ENCODE assay signal across 11 cellular contexts in the genomic region with DNA sequence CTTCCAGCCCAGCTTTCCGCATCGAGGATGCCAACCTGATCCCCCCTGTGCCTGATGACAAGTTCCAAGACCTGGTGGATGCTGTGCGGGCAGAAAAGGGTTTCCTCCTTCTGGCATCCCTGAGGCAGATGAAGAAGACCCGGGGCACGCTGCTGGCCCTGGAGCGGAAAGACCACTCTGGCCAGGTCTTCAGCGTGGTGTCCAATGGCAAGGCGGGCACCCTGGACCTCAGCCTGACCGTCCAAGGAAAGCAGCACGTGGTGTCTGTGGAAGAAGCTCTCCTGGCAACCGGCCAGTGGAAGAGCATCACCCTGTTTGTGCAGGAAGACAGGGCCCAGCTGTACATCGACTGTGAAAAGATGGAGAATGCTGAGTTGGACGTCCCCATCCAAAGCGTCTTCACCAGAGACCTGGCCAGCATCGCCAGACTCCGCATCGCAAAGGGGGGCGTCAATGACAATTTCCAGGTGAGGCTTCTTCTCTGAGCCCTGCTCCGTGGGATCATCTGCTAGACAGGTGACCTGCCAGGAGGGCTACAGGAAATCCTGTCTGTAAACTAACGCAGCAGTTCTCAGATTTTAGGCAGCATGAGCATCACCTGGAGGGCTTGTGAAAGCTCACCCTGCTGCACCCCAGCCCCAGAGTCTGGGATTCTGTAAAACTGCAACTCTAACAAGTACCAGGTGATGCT. TPM values are rescaled to one million over a fixed set of nuclear protein-coding genes. Genes with fewer than 3 reads are reported as not detected.
DNase-seq lines count a peak whose midpoint lies in the region; ATAC-seq and TF ChIP-seq lines count a peak whose summit lies in the region.
"Had no signal": no experiment of that assay in that cellular context is flagged by ENCODE, and none has a peak within 500 bp of the region (broad histone marks: within the 10 kb centered on the region; RNA-seq: fewer than 3 reads in every experiment).

No MANE protein-coding gene starts in this region.

- H3K36me3 ChIP-seq in esophagus squamous epithelium (peaks cover 0 to 53% (median 20%) of the 10 kb centered on the region in 3 donors), mucosa of stomach (ENCODE audit: control insufficient read depth, insufficient read depth, low read length) (no peaks in the 10 kb centered on the region), uterus (no peaks in the 10 kb centered on the region)

- H3K4me1 Mint-ChIP-seq in activated T-cell treated with anti-CD3 and anti-CD28 coated beads, Interleukin-2, amount 50 U/mL, for 4 hours (ENCODE audit: low read depth): peaks cover 18% of the 10 kb centered on the region

- H3K9ac ChIP-seq in mucosa of stomach (ENCODE audit: low read length): peak overlapping the region; percentile 67

- in situ Hi-C loops in KBM-7 (cut with MboI; ENCODE audit: low pct_unique_long_range_greater_than_20kb, low sequenced_read_pairs): loop anchor here (25.0 kb wide), 1 partner anchor 270 kb away; no protein-coding TSS in a partner anchor

- H3K9me3 Mint-ChIP-seq in activated T-cell treated with anti-CD3 and anti-CD28 coated beads, Interleukin-2, amount 50 U/mL, for 4 hours: no peaks in the 10 kb centered on the region
- H3K9me3 Mint-ChIP-seq: activated naive CD4-positive, alpha-beta T cell treated with anti-CD3 and anti-CD28 coated beads, Interleukin-2, amount 50 U/mL, for 72 hours had no signal

- WGBS in esophagus squamous epithelium, 2 donors: 20 to 75% methylated on average over 2 to 4 of the region's 20 CpGs

- H3K9me3 ChIP-seq in esophagus squamous epithelium: no peaks in the 10 kb centered on the region
- no peaks in the 10 kb centered on the region for H3K9me3 ChIP-seq in mucosa of stomach (ENCODE audit: control insufficient read depth, low read length)
- no peaks in the 10 kb centered on the region for H3K9me3 ChIP-seq in uterus
- H3K9me3 ChIP-seq: testis had no signal

- H3K4me3 ChIP-seq in esophagus squamous epithelium: peak overlapping the region; percentile 40 to 82 (median 63)
- peak overlapping the region; percentile 9 for H3K4me3 ChIP-seq in mucosa of stomach (ENCODE audit: low read length)
- peak overlapping the region; percentile 90 to 91 for H3K4me3 ChIP-seq in uterus

- peak overlapping the region; percentile 52 for H3K4me3 Mint-ChIP-seq in activated T-cell treated with anti-CD3 and anti-CD28 coated beads, Interleukin-2, amount 50 U/mL, for 4 hours
- H3K4me3 Mint-ChIP-seq: B cell had no signal

- H3K4me1 ChIP-seq in esophagus squamous epithelium (peaks cover 7 to 90% (median 24%) of the 10 kb centered on the region in 3 donors), mucosa of stomach (ENCODE audit: control insufficient read depth, insufficient read depth, low read length) (peaks cover 19% of the 10 kb centered on the region), uterus (peaks cover 6 to 11% of the 10 kb centered on the region in 2 donors)

- H3K27ac ChIP-seq in esophagus squamous epithelium: peak overlapping the region in 3 of 4 donors; percentile 92 to 95 (median 92)
- peak overlapping the region; percentile 98 for H3K27ac ChIP-seq in uterus
- H3K27ac ChIP-seq: testis had no signal

- no peak for TF ChIP-seq CTCF in esophagus squamous epithelium (IDR thresholded peaks at IDR 0.05)
- TF ChIP-seq CTCF in uterus (IDR thresholded peaks at IDR 0.05): no peak

- ATAC-seq in activated T-cell treated with anti-CD3 and anti-CD28 coated beads, Interleukin-2, amount 50 U/mL, for 4 hours: no peak
- ATAC-seq: activated naive CD4-positive, alpha-beta T cell treated with anti-CD3 and anti-CD28 coated beads, Interleukin-2, amount 50 U/mL, for 72 hours had no signal

- H3K27me3 ChIP-seq in esophagus squamous epithelium (peaks cover 0 to 8% (median 0%) of the 10 kb centered on the region in 4 donors), mucosa of stomach (ENCODE audit: control insufficient read depth, insufficient read depth, low read length) (peaks cover 42% of the 10 kb centered on the region), uterus (no peaks in the 10 kb centered on the region)
- H3K27me3 ChIP-seq: testis had no signal

- no peak for TF ChIP-seq POLR2A in esophagus squamous epithelium (IDR thresholded peaks at IDR 0.05)
- no peak for TF ChIP-seq POLR2A in uterus (IDR thresholded peaks at IDR 0.05)

- no peak for DNase-seq in activated T-cell treated with anti-CD3 and anti-CD28 coated beads, Interleukin-2, amount 50 U/mL, for 4 hours
- DNase-seq in activated T-cell treated with anti-CD3 and anti-CD28 coated beads for 4 hours (no peak), esophagus squamous epithelium (lab: John Stamatoyannopoulos, UW) (no peak), uterus (peak; percentile 57 to 64), HPDE6-E6E7 (ENCODE audit: extremely low spot score) (no peak), KBM-7 (no peak)
- DNase-seq in activated CD4-positive, CD25-positive, alpha-beta regulatory T cell (lab: John Stamatoyannopoulos, UW): no peak

- intact Hi-C loops in esophagus squamous epithelium (cut with DNase I) (loop anchor here (5.0 to 10.0 kb wide), 3 partner anchors 172 to 765 kb away; no protein-coding TSS in a partner anchor), uterus (cut with DNase I; ENCODE audit: low total_unique reads) (loop anchor here (5.0 kb wide), 2 partner anchors 410 to 765 kb away; no protein-coding TSS in a partner anchor)

- H3K27me3 Mint-ChIP-seq in activated T-cell treated with anti-CD3 and anti-CD28 coated beads, Interleukin-2, amount 50 U/mL, for 4 hours (ENCODE audit: low read depth): peaks cover 35% of the 10 kb centered on the region

- H3K36me3 Mint-ChIP-seq in activated T-cell treated with anti-CD3 and anti-CD28 coated beads, Interleukin-2, amount 50 U/mL, for 4 hours (ENCODE audit: insufficient read depth): no peaks in the 10 kb centered on the region
- H3K36me3 Mint-ChIP-seq: activated naive CD4-positive, alpha-beta T cell treated with anti-CD3 and anti-CD28 coated beads, Interleukin-2, amount 50 U/mL, for 72 hours had no signal

RNA-seq across cellular contexts. Expression of gene THBS1, which starts 1.6 kb away (rescaled TPM):
- total RNA-seq in activated T-cell treated with anti-CD3 and anti-CD28 coated beads, Interleukin-2, amount 50 U/mL, for 4 hours: 1 to 10 TPM; 1.3 to 2.8 (median 2.0) TPM
- total RNA-seq in esophagus squamous epithelium (100 to 1,000 TPM in 1 of 4 donors, 10 to 100 TPM in 2, 1 to 10 TPM in 1; 6.3 to 110 (median 63.8) TPM), uterus (100 to 1,000 TPM; 119 to 341 (median 210) TPM)

Comparison
In these comparisons a context has a peak if more than half of its experiments do, and no peak if none do; other contexts are left out.
1. DNase-seq: peak in uterus (2 of 2); none in activated T-cell treated with anti-CD3 and anti-CD28 coated beads, Interleukin-2, amount 50 U/mL, for 4 hours (single experiment), activated T-cell treated with anti-CD3 and anti-CD28 coated beads for 4 hours (single experiment), esophagus squamous epithelium (single experiment), HPDE6-E6E7 (single experiment), activated CD4-positive, CD25-positive, alpha-beta regulatory T cell (0 of 4) and KBM-7 (single experiment).
2. H3K4me3 ChIP-seq: peak in every context shown above with its lines; median percentile 90 in uterus; 63 in esophagus squamous epithelium; 9 in mucosa of stomach.